9 cellular contexts compared by ENCODE assay signal in genomic region chr2:69916151-69916550, GRCh38. TPM values are rescaled to one million over a fixed set of nuclear protein-coding genes. Genes with fewer than 3 reads are reported as not detected.
DNase-seq lines count a peak whose midpoint lies in the region; ATAC-seq and TF ChIP-seq lines count a peak whose summit lies in the region.
"Had no signal": no experiment of that assay in that cellular context is flagged by ENCODE, and none has a peak within 500 bp of the region (broad histone marks: within the 10 kb centered on the region; RNA-seq: fewer than 3 reads in every experiment).

No MANE protein-coding gene starts in this region.

- H3K4me3 ChIP-seq in AG04450 (ENCODE audit: low read depth, low read length) (peak overlapping the region; percentile 78), HUES6 (ENCODE audit: low read depth, low read length) (peak overlapping the region; percentile 81), cardiac fibroblast (replicated peaks in 1 of 2; ENCODE audit: low read depth in 2 of 2, low read length in 2 of 2) (peak overlapping the region; percentile 77 to 92)
- peak overlapping the region; percentile 58 for H3K4me3 ChIP-seq in naive thymus-derived CD4-positive, alpha-beta T cell (ENCODE audit: low read length)

- peaks cover 0 to 23% (median 15%) of the 10 kb centered on the region in 5 donors for H3K36me3 Mint-ChIP-seq in naive thymus-derived CD4-positive, alpha-beta T cell

- in situ Hi-C loops in GM13977 (cut with MboI; ENCODE audit: low pct_unique_long_range_greater_than_20kb, low sequenced_read_pairs, unreplicated experiment): loop anchor here (10.0 to 25.0 kb wide), 4 partner anchors 149 to 721 kb away; partner anchors contain the start of gene SNRPG

- no peaks in the 10 kb centered on the region for H3K27me3 Mint-ChIP-seq in naive thymus-derived CD4-positive, alpha-beta T cell

- peaks cover 0 to 5% (median 0%) of the 10 kb centered on the region in 11 donors for H3K9me3 Mint-ChIP-seq in naive thymus-derived CD4-positive, alpha-beta T cell

- H3K27me3 ChIP-seq in AG04450 (ENCODE audit: control insufficient read depth, insufficient read depth, low read length) (no peaks in the 10 kb centered on the region), HUES6 (ENCODE audit: control insufficient read depth, insufficient read depth, low read length) (peaks cover 7% of the 10 kb centered on the region; the same call in 1 of the 2 replicates)
- H3K27me3 ChIP-seq in naive thymus-derived CD4-positive, alpha-beta T cell (ENCODE audit: control insufficient read depth in 2 of 2, insufficient read depth in 2 of 2, low read length in 2 of 2): no peaks in the 10 kb centered on the region

- H3K9ac ChIP-seq in HUES6 (ENCODE audit: low read length): no peak overlapping the region

- CTCF ChIA-PET in AG04450 (lab: Charles Lee): interaction anchor here (1.1 to 2.5 kb wide), 2 partner anchors 155 to 227 kb away, joined by 4 to 12 read pairs; no protein-coding TSS in a partner anchor
- CTCF ChIA-PET in naive thymus-derived CD4-positive, alpha-beta T cell (lab: Charles Lee): interaction anchor here (1.1 kb wide), 2 partner anchors 36 to 155 kb away, joined by 3 read pairs; no protein-coding TSS in a partner anchor

- peak overlapping the region; percentile 76 to 89 (median 84) for H3K4me3 Mint-ChIP-seq in naive thymus-derived CD4-positive, alpha-beta T cell

- TF ChIP-seq CTCF in AG04450 (IDR thresholded peaks at IDR 0.05; ENCODE audit: low read depth, low read length): no peak
- no peak for TF ChIP-seq CTCF in cardiac fibroblast (IDR thresholded peaks at IDR 0.05; ENCODE audit: low read depth, low read length)
- TF ChIP-seq CTCF in GM13977 (IDR thresholded peaks at IDR 0.05; ENCODE audit: extremely low read depth, insufficient read depth, missing control alignments): no peak

- intact Hi-C loops in naive thymus-derived CD4-positive, alpha-beta T cell (cut with micrococcal nuclease): loop anchor here in 1 of 2 donors (10.0 kb wide), 1 partner anchor 639 kb away; the partner anchor contains the start of gene TGFA

- POLR2A ChIA-PET in AG04450 (lab: Yijun Ruan, JAX): interaction anchor here (0.6 to 0.9 kb wide), 2 partner anchors 155 to 220 kb away, joined by 3 to 4 read pairs; no protein-coding TSS in a partner anchor
- POLR2A ChIA-PET in naive thymus-derived CD4-positive, alpha-beta T cell (lab: Charles Lee): interaction anchor here (0.6 to 7.3 kb wide), 11 partner anchors 17 to 377 kb away, joined by 3 to 172 read pairs (median 22); partner anchors contain the start of genes PCBP1, SNRNP27 and SNRPG

- H3K4me1 Mint-ChIP-seq in naive thymus-derived CD4-positive, alpha-beta T cell: peaks cover 8 to 39% (median 35%) of the 10 kb centered on the region in 7 donors

- DNase-seq in AG04450 (ENCODE audit: low read depth, low spot score) (no peak), cardiac fibroblast (ENCODE audit: low read depth in 2 of 2) (no peak), GM13977 (ENCODE audit: low spot score) (no peak), NCI-H345 (lab: John Stamatoyannopoulos, UW) (no peak), SK-N-DZ (ENCODE audit: low spot score) (no peak)
- no peak for DNase-seq in naive thymus-derived CD4-positive, alpha-beta T cell
- DNase-seq: mesendoderm had no signal

- H3K9me3 ChIP-seq in AG04450 (ENCODE audit: control insufficient read depth, insufficient read depth, low read length) (no peaks in the 10 kb centered on the region; the same call in 1 of the 2 replicates), HUES6 (ENCODE audit: control insufficient read depth, insufficient read depth, low read depth, low read length) (no peaks in the 10 kb centered on the region)
- H3K9me3 ChIP-seq in naive thymus-derived CD4-positive, alpha-beta T cell (ENCODE audit: control insufficient read depth in 2 of 3, low read length in 3 of 3): no peaks in the 10 kb centered on the region

- H3K27ac Mint-ChIP-seq in naive thymus-derived CD4-positive, alpha-beta T cell: peak overlapping the region; percentile 47 to 83 (median 70)

- H3K27ac ChIP-seq in AG04450 (ENCODE audit: low read depth, low read length) (no peak overlapping the region), HUES6 (ENCODE audit: low read depth, low read length) (no peak overlapping the region)
- peak overlapping the region; percentile 86 for H3K27ac ChIP-seq in naive thymus-derived CD4-positive, alpha-beta T cell (ENCODE audit: low read depth, low read length)

- no peak for ATAC-seq in naive thymus-derived CD4-positive, alpha-beta T cell
- ATAC-seq in HG02981 (IDR thresholded peaks at IDR 0.05; ENCODE audit: unreplicated experiment): no peak

- H3K36me3 ChIP-seq in HUES6 (ENCODE audit: control insufficient read depth, insufficient read depth, low read length): 0 out of 2 replicates have a peak, but pooled peaks cover 2% of the 10 kb centered on the region
- H3K36me3 ChIP-seq in naive thymus-derived CD4-positive, alpha-beta T cell (ENCODE audit: control insufficient read depth in 2 of 3, insufficient read depth in 3 of 3, low read length in 3 of 3): peaks cover 0 to 27% (median 0%) of the 10 kb centered on the region in 3 experiments

- H3K4me1 ChIP-seq in HUES6 (ENCODE audit: control insufficient read depth, insufficient read depth, low read length): no peaks in the 10 kb centered on the region
- peaks cover 4 to 8% of the 10 kb centered on the region in 2 donors for H3K4me1 ChIP-seq in naive thymus-derived CD4-positive, alpha-beta T cell (ENCODE audit: control insufficient read depth in 2 of 2, insufficient read depth in 2 of 2, low read length in 2 of 2)

RNA-seq across cellular contexts. Expression of gene MXD1, which starts 1.2 kb away (rescaled TPM):
- polyA plus RNA-seq in AG04450 (2011; rRNA removed): 7.8 and 9.8 TPM in 2 replicates
- polyA minus RNA-seq in AG04450 (2011; rRNA and poly(A)+ RNA removed): 6.3 and 11.7 TPM in 2 replicates
- 100 to 1,000 TPM in 1 of 5 experiments, 10 to 100 TPM in 4; 15.1 to 112 (median 22.9) TPM for total RNA-seq in naive thymus-derived CD4-positive, alpha-beta T cell
- 10 to 100 TPM in 1 of 2 donors, 1 to 10 TPM in 1; 7.0 to 10.6 TPM for polyA plus RNA-seq in naive thymus-derived CD4-positive, alpha-beta T cell
- 5.8 and 6.3 TPM in 2 replicates for polyA plus RNA-seq in SK-N-DZ (2014; cell fraction: cytosol; rRNA removed)
- polyA plus RNA-seq in SK-N-DZ (2014; cell fraction: nucleus; rRNA removed): 3.7 and 5.7 TPM in 2 replicates

RNA-seq across cellular contexts. Expression of gene SNRNP27, which starts 22.4 kb away (rescaled TPM):
- polyA plus RNA-seq in AG04450 (2011; rRNA removed): 38.1 and 57.8 TPM in 2 replicates
- polyA minus RNA-seq in AG04450 (2011; rRNA and poly(A)+ RNA removed): 10.6 and 14.8 TPM in 2 replicates
- 10 to 100 TPM; 32.5 to 56.0 (median 51.5) TPM for total RNA-seq in naive thymus-derived CD4-positive, alpha-beta T cell
- 10 to 100 TPM; 56.2 to 58.4 TPM for polyA plus RNA-seq in naive thymus-derived CD4-positive, alpha-beta T cell
- 82.9 and 111 TPM in 2 replicates for polyA plus RNA-seq in SK-N-DZ (2014; cell fraction: cytosol; rRNA removed)
- polyA plus RNA-seq in SK-N-DZ (2014; cell fraction: nucleus; rRNA removed): 61.6 and 84.9 TPM in 2 replicates

RNA-seq across cellular contexts. Expression of gene ASPRV1, which starts 45.3 kb away (rescaled TPM):
- polyA plus RNA-seq in AG04450 (2011; rRNA removed): 0.06 and 0.11 TPM in 2 replicates
- polyA minus RNA-seq in AG04450 (2011; rRNA and poly(A)+ RNA removed): 0.13 TPM in 1 of 2 replicates, not detected in the other
- total RNA-seq in naive thymus-derived CD4-positive, alpha-beta T cell: 1 to 10 TPM; 1.7 to 2.9 (median 2.3) TPM
- polyA plus RNA-seq in naive thymus-derived CD4-positive, alpha-beta T cell: 1 to 10 TPM in 1 of 2 donors, under 1 TPM in 1; 0.91 to 1.2 TPM
- polyA plus RNA-seq in SK-N-DZ (2014; cell fraction: cytosol; rRNA removed): 0.29 and 1.3 TPM in 2 replicates
- 0.54 and 0.66 TPM in 2 replicates for polyA plus RNA-seq in SK-N-DZ (2014; cell fraction: nucleus; rRNA removed)
